13 cellular contexts compared by ENCODE assay signal in genomic region chr6:32819729-32820128, GRCh38. TPM values are rescaled to one million over a fixed set of nuclear protein-coding genes. Genes with fewer than 3 reads are reported as not detected.
DNase-seq lines count a peak whose midpoint lies in the region; ATAC-seq and TF ChIP-seq lines count a peak whose summit lies in the region.
"Had no signal": no experiment of that assay in that cellular context is flagged by ENCODE, and none has a peak within 500 bp of the region (broad histone marks: within the 10 kb centered on the region; RNA-seq: fewer than 3 reads in every experiment).

No MANE protein-coding gene starts in this region.

- ATAC-seq in activated CD4-positive, alpha-beta T cell treated with anti-CD3 and anti-CD28 coated beads for 36 hours: no peak
- ATAC-seq in HG03139 (IDR thresholded peaks at IDR 0.05; ENCODE audit: unreplicated experiment) (no peak), HG02973 (IDR thresholded peaks at IDR 0.05; ENCODE audit: unreplicated experiment) (no peak)
- ATAC-seq: right cardiac atrium had no signal

- H3K27ac ChIP-seq in RWPE1: peak overlapping the region; percentile 29; the same call in 1 of the 2 replicates
- no peak overlapping the region for H3K27ac ChIP-seq in fibroblast of lung (ENCODE audit: insufficient read depth, low read length)
- H3K27ac ChIP-seq: WERI-Rb-1 had no signal

- no peak overlapping the region for H3K27ac Mint-ChIP-seq in activated CD4-positive, alpha-beta T cell treated with anti-CD3 and anti-CD28 coated beads, Interleukin-2, amount 10 ng/mL, durations not matched to agents 24 days and 14 days
- no peak overlapping the region for H3K27ac Mint-ChIP-seq in activated CD4-positive, alpha-beta T cell treated with anti-CD3 and anti-CD28 coated beads for 36 hours
- H3K27ac Mint-ChIP-seq: activated naive CD4-positive, alpha-beta T cell treated with anti-CD3 and anti-CD28 coated beads for 36 hours had no signal

- H3K9me3 Mint-ChIP-seq in activated CD4-positive, alpha-beta T cell treated with anti-CD3 and anti-CD28 coated beads, Interleukin-2, amount 10 ng/mL, durations not matched to agents 24 days and 14 days: no peaks in the 10 kb centered on the region
- no peaks in the 10 kb centered on the region for H3K9me3 Mint-ChIP-seq in activated CD4-positive, alpha-beta T cell treated with anti-CD3 and anti-CD28 coated beads for 36 hours (ENCODE audit: low read depth)
- H3K9me3 Mint-ChIP-seq: activated naive CD4-positive, alpha-beta T cell treated with anti-CD3 and anti-CD28 coated beads for 36 hours had no signal

- no peaks in the 10 kb centered on the region for H3K27me3 Mint-ChIP-seq in activated CD4-positive, alpha-beta T cell treated with anti-CD3 and anti-CD28 coated beads, Interleukin-2, amount 10 ng/mL, durations not matched to agents 24 days and 14 days
- no peaks in the 10 kb centered on the region for H3K27me3 Mint-ChIP-seq in activated CD4-positive, alpha-beta T cell treated with anti-CD3 and anti-CD28 coated beads for 36 hours

- no peak overlapping the region for H3K4me3 Mint-ChIP-seq in activated CD4-positive, alpha-beta T cell treated with anti-CD3 and anti-CD28 coated beads, Interleukin-2, amount 10 ng/mL, durations not matched to agents 24 days and 14 days
- no peak overlapping the region for H3K4me3 Mint-ChIP-seq in activated CD4-positive, alpha-beta T cell treated with anti-CD3 and anti-CD28 coated beads for 36 hours
- H3K4me3 Mint-ChIP-seq: activated naive CD4-positive, alpha-beta T cell treated with anti-CD3 and anti-CD28 coated beads for 36 hours had no signal

- WGBS in lower leg skin, 2 donors: 38 to 41% methylated on average over 3 of the region's 3 CpGs

- CTCF ChIA-PET in activated CD4-positive, alpha-beta T cell treated with anti-CD3 and anti-CD28 coated beads for 36 hours (lab: Charles Lee): interaction anchor here (1.6 to 2.5 kb wide), 2 partner anchors 19 to 49 kb away, joined by 6 to 24 read pairs; partner anchors contain the start of gene TAP2
- CTCF ChIA-PET in RWPE1 (lab: Yijun Ruan, JAX): interaction anchor here (1.1 kb wide), 1 partner anchor 19 kb away, joined by 5 read pairs; the partner anchor contains the start of gene TAP2

- H2AFZ ChIP-seq in fibroblast of lung (ENCODE audit: low read length): no peak overlapping the region

- peak; percentile 52 for DNase-seq in activated CD4-positive, alpha-beta T cell treated with anti-CD3 and anti-CD28 coated beads, Interleukin-2, amount 10 ng/mL, durations not matched to agents 24 days and 14 days
- no peak for DNase-seq in activated CD4-positive, alpha-beta T cell treated with anti-CD3 and anti-CD28 coated beads for 36 hours
- DNase-seq in RWPE1 (ENCODE audit: low spot score): peak; percentile 88
- peak; percentile 41 to 80 for DNase-seq in fibroblast of lung (ENCODE audit: low read depth in 2 of 2)
- peak; percentile 28 for DNase-seq in stromal cell of bone marrow (ENCODE audit: low read depth)
- DNase-seq in lower leg skin (ENCODE audit: low spot score in 2 of 2): no peak
- DNase-seq: activated naive CD4-positive, alpha-beta T cell treated with anti-CD3 and anti-CD28 coated beads for 36 hours; NCI-H1048; NK-92 treated with Interleukin-12 subunit alpha and Interleukin-12 subunit beta, amount 100 ng/mL, for 24 hours; right cardiac atrium; WERI-Rb-1 had no signal

- H3K27me3 ChIP-seq in fibroblast of lung (ENCODE audit: control insufficient read depth, insufficient read depth, low read length): no peaks in the 10 kb centered on the region

- H3K4me1 Mint-ChIP-seq in activated CD4-positive, alpha-beta T cell treated with anti-CD3 and anti-CD28 coated beads, Interleukin-2, amount 10 ng/mL, durations not matched to agents 24 days and 14 days: peaks cover 10% of the 10 kb centered on the region
- peaks cover 12% of the 10 kb centered on the region for H3K4me1 Mint-ChIP-seq in activated CD4-positive, alpha-beta T cell treated with anti-CD3 and anti-CD28 coated beads for 36 hours

- POLR2A ChIA-PET in activated CD4-positive, alpha-beta T cell treated with anti-CD3 and anti-CD28 coated beads for 36 hours (lab: Charles Lee): interaction anchor here (0.7 kb wide), 1 partner anchor 976 kb away, joined by 3 read pairs; no protein-coding TSS in a partner anchor
- POLR2A ChIA-PET in RWPE1 (lab: Yijun Ruan, JAX; ENCODE audit: low non-redundant PET): no interaction called here

- H3K4me1 ChIP-seq in fibroblast of lung (ENCODE audit: control insufficient read depth, extremely low read depth, insufficient read depth, low read length): peaks cover 5% of the 10 kb centered on the region

- H3K4me3 ChIP-seq in fibroblast of lung (replicated peaks in 1 of 4; ENCODE audit: control extremely low read depth in 1 of 4, insufficient read depth in 1 of 4, low read depth in 3 of 4, low read length in 4 of 4) (no peak overlapping the region), lower leg skin (ENCODE audit: low read depth, poor library complexity, severe bottlenecking) (no peak overlapping the region)

- no peak overlapping the region for H3K9ac ChIP-seq in fibroblast of lung (ENCODE audit: insufficient read depth, low read length)

- H4K20me1 ChIP-seq in fibroblast of lung (ENCODE audit: control insufficient read depth, extremely low read depth, insufficient read depth, low read length): no peaks in the 10 kb centered on the region

- TF ChIP-seq POLR2A in lower leg skin (IDR thresholded peaks at IDR 0.05): no peak

- no peak overlapping the region for H3K4me2 ChIP-seq in fibroblast of lung (ENCODE audit: extremely low read depth, insufficient read depth, low read length)

- no peaks in the 10 kb centered on the region for H3K36me3 ChIP-seq in fibroblast of lung (ENCODE audit: control insufficient read depth, insufficient read depth, low read length)
- H3K36me3 ChIP-seq: WERI-Rb-1 had no signal

- no peaks in the 10 kb centered on the region for H3K9me3 ChIP-seq in fibroblast of lung (ENCODE audit: control insufficient read depth, insufficient read depth, low read depth, low read length)

- no peaks in the 10 kb centered on the region for H3K79me2 ChIP-seq in fibroblast of lung (ENCODE audit: control insufficient read depth, insufficient read depth, low read length)

- no peak for TF ChIP-seq CTCF in RWPE1 (conservative IDR thresholded peaks at IDR 0.05; ENCODE audit: low read depth)
- no peak for TF ChIP-seq CTCF in fibroblast of lung (conservative IDR thresholded peaks at IDR 0.05 in 1 of 2, IDR thresholded peaks at IDR 0.05 in 1 of 2; ENCODE audit: low read depth in 1 of 2, low read length in 2 of 2)
- TF ChIP-seq CTCF in lower leg skin (IDR thresholded peaks at IDR 0.05): no peak

- peaks cover 8% of the 10 kb centered on the region for H3K36me3 Mint-ChIP-seq in activated CD4-positive, alpha-beta T cell treated with anti-CD3 and anti-CD28 coated beads, Interleukin-2, amount 10 ng/mL, durations not matched to agents 24 days and 14 days (ENCODE audit: low read depth)
- no peaks in the 10 kb centered on the region for H3K36me3 Mint-ChIP-seq in activated CD4-positive, alpha-beta T cell treated with anti-CD3 and anti-CD28 coated beads for 36 hours (ENCODE audit: low read depth)

- intact Hi-C loops in activated CD4-positive, alpha-beta T cell treated with anti-CD3 and anti-CD28 coated beads, Interleukin-2, amount 10 ng/mL, durations not matched to agents 24 days and 14 days (cut with micrococcal nuclease): no loop called here
- intact Hi-C loops in activated CD4-positive, alpha-beta T cell treated with anti-CD3 and anti-CD28 coated beads for 36 hours (cut with DNase I, micrococcal nuclease): no loop called here
- intact Hi-C loops in lower leg skin (cut with DNase I; ENCODE audit: low total_unique reads): no loop called here

RNA-seq across cellular contexts. Expression of gene HLA-DOB, which starts 2.9 kb away (rescaled TPM):
- 2.8 and 4.2 TPM in 2 replicates for total RNA-seq in activated CD4-positive, alpha-beta T cell treated with anti-CD3 and anti-CD28 coated beads, Interleukin-2, amount 10 ng/mL, durations not matched to agents 24 days and 14 days
- total RNA-seq in activated CD4-positive, alpha-beta T cell treated with anti-CD3 and anti-CD28 coated beads for 36 hours: 1 to 10 TPM; 1.5 to 1.6 TPM
- total RNA-seq in fibroblast of lung (under 0.01 and 0.26 TPM in 2 replicates), lower leg skin (1 to 10 TPM; 1.7 to 3.3 (median 2.1) TPM)
- 0.16 and 0.49 TPM in 2 replicates for polyA plus RNA-seq in fibroblast of lung
- 0.10 and 0.28 TPM in 2 replicates for polyA plus RNA-seq in fibroblast of lung (2012)
- not detected in 2 replicates for polyA minus RNA-seq in fibroblast of lung (ENCODE audit: low replicate concordance)

RNA-seq across cellular contexts. Expression of gene TAP2, which starts 18.8 kb away (rescaled TPM):
- total RNA-seq in activated CD4-positive, alpha-beta T cell treated with anti-CD3 and anti-CD28 coated beads, Interleukin-2, amount 10 ng/mL, durations not matched to agents 24 days and 14 days: 152 and 163 TPM in 2 replicates
- 100 to 1,000 TPM in 1 of 2 experiments, 10 to 100 TPM in 1; 96.4 to 150 TPM for total RNA-seq in activated CD4-positive, alpha-beta T cell treated with anti-CD3 and anti-CD28 coated beads for 36 hours
- total RNA-seq in fibroblast of lung (14.1 and 27.7 TPM in 2 replicates), lower leg skin (10 to 100 TPM; 13.6 to 23.3 (median 15.6) TPM)
- polyA plus RNA-seq in fibroblast of lung: 18.6 and 20.7 TPM in 2 replicates
- 30.1 and 35.5 TPM in 2 replicates for polyA plus RNA-seq in fibroblast of lung (2012)
- 39.1 and 91.6 TPM in 2 replicates for polyA minus RNA-seq in fibroblast of lung (ENCODE audit: low replicate concordance)

RNA-seq across cellular contexts. Expression of gene PSMB8, which starts 24.1 kb away (rescaled TPM):
- 342 and 353 TPM in 2 replicates for total RNA-seq in activated CD4-positive, alpha-beta T cell treated with anti-CD3 and anti-CD28 coated beads, Interleukin-2, amount 10 ng/mL, durations not matched to agents 24 days and 14 days
- 100 to 1,000 TPM; 238 to 338 TPM for total RNA-seq in activated CD4-positive, alpha-beta T cell treated with anti-CD3 and anti-CD28 coated beads for 36 hours
- total RNA-seq in fibroblast of lung (72.9 and 77.3 TPM in 2 replicates), lower leg skin (10 to 100 TPM; 38.9 to 63.9 (median 50.3) TPM)
- 77.1 and 80.0 TPM in 2 replicates for polyA plus RNA-seq in fibroblast of lung
- polyA plus RNA-seq in fibroblast of lung (2012): 86.8 and 93.4 TPM in 2 replicates
- 35.2 and 47.9 TPM in 2 replicates for polyA minus RNA-seq in fibroblast of lung (ENCODE audit: low replicate concordance)

RNA-seq across cellular contexts. Expression of gene TAP1, which starts 33.8 kb away (rescaled TPM):
- total RNA-seq in activated CD4-positive, alpha-beta T cell treated with anti-CD3 and anti-CD28 coated beads, Interleukin-2, amount 10 ng/mL, durations not matched to agents 24 days and 14 days: 275 and 283 TPM in 2 replicates
- total RNA-seq in activated CD4-positive, alpha-beta T cell treated with anti-CD3 and anti-CD28 coated beads for 36 hours: 100 to 1,000 TPM; 191 to 255 TPM
- 66.8 and 107 TPM in 2 replicates for total RNA-seq in fibroblast of lung
- 30.7 and 31.4 TPM in 2 replicates for polyA plus RNA-seq in fibroblast of lung
- polyA plus RNA-seq in fibroblast of lung (2012): 33.7 and 39.7 TPM in 2 replicates
- polyA minus RNA-seq in fibroblast of lung (ENCODE audit: low replicate concordance): 91.4 and 92.5 TPM in 2 replicates
- total RNA-seq in lower leg skin: 100 to 1,000 TPM in 3 of 4 donors, 10 to 100 TPM in 1; 90.7 to 113 (median 105) TPM

RNA-seq across cellular contexts. Expression of gene PSMB9, which starts 34.3 kb away (rescaled TPM):
- 249 and 257 TPM in 2 replicates for total RNA-seq in activated CD4-positive, alpha-beta T cell treated with anti-CD3 and anti-CD28 coated beads, Interleukin-2, amount 10 ng/mL, durations not matched to agents 24 days and 14 days
- 100 to 1,000 TPM; 210 to 282 TPM for total RNA-seq in activated CD4-positive, alpha-beta T cell treated with anti-CD3 and anti-CD28 coated beads for 36 hours
- 54.7 and 64.4 TPM in 2 replicates for total RNA-seq in fibroblast of lung
- polyA plus RNA-seq in fibroblast of lung: 43.0 and 75.0 TPM in 2 replicates
- 50.9 and 86.2 TPM in 2 replicates for polyA plus RNA-seq in fibroblast of lung (2012)
- polyA minus RNA-seq in fibroblast of lung (ENCODE audit: low replicate concordance): 28.1 and 89.4 TPM in 2 replicates
- 10 to 100 TPM; 25.4 to 29.9 (median 28.1) TPM for total RNA-seq in lower leg skin

Comparison
In these comparisons a context has a peak if more than half of its experiments do, and no peak if none do; other contexts are left out.
1. DNase-seq: peak in activated CD4-positive, alpha-beta T cell treated with anti-CD3 and anti-CD28 coated beads, Interleukin-2, amount 10 ng/mL, durations not matched to agents 24 days and 14 days (single experiment), RWPE1 (single experiment), fibroblast of lung (2 of 2) and stromal cell of bone marrow (single experiment); none in activated CD4-positive, alpha-beta T cell treated with anti-CD3 and anti-CD28 coated beads for 36 hours (single experiment) and lower leg skin (0 of 2).